ENCODE assay signal across 8 cellular contexts in the genomic region with DNA sequence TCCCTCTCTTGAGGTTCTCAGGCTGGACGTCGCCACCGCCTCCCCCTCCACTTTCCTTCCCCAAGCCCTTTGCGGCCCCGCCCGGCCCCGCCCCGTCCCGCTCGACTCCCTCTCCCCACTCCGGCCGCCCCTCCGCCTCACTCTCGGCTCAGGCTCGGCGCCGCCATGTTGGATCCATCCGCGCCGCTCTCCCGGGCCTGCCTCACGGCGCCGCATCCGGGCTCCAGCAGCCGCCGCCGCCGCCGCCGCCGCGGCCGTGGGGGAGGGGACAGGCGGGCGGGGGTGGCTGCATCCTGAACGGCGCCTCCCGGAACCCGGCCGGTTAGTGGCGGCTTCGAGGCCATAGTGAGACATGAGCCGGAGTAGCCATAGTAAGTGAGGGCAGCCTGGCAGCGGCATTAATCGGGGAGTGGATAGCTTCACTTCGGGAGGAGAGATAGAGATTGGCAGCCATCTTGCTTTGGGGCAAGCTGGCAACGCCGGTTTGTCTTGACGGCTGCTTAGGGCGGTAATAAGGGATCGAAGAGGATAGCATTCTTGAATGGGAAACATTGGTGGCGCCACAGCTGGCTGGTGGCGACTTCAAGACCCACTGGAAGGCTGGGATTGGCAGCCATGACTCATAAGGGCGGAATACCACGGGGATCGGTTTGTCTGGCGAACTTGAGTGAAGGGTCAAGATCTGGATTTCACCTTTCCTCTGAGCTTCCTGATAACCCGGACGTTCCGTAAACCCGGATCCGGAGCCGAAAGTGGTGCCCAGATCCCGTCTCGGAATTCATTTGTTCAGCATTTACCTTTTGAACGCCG. TPM values are rescaled to one million over a fixed set of nuclear protein-coding genes. Genes with fewer than 3 reads are reported as not detected.
DNase-seq lines count a peak whose midpoint lies in the region; ATAC-seq and TF ChIP-seq lines count a peak whose summit lies in the region.

DEDD (minus strand) TSS at position 258 of the 810 bp plus-strand sequence. CDS start 8,205 bp downstream, outside the sequence.

- TF ChIP-seq EP300 in gastroesophageal sphincter (IDR thresholded peaks at IDR 0.05) (no peak), suprapubic skin (IDR thresholded peaks at IDR 0.05) (no peak)

- no peaks in the 10 kb centered on the region for H3K27me3 Mint-ChIP-seq in activated naive CD4-positive, alpha-beta T cell treated with anti-CD3 and anti-CD28 coated beads for 36 hours (ENCODE audit: low read depth)

- H3K36me3 ChIP-seq in gastroesophageal sphincter (peaks cover 0 to 23% of the 10 kb centered on the region in 2 donors), suprapubic skin (peaks cover 14% of the 10 kb centered on the region)

- CTCF ChIA-PET in activated naive CD4-positive, alpha-beta T cell treated with anti-CD3 and anti-CD28 coated beads for 36 hours (lab: Charles Lee) = interaction anchor here (0.6 to 2.4 kb wide), 7 partner anchors 9 to 91 kb away, joined by 3 to 11 read pairs (median 4); partner anchors contain the start of gene PPOX

- H3K27ac Mint-ChIP-seq in activated naive CD4-positive, alpha-beta T cell treated with anti-CD3 and anti-CD28 coated beads for 36 hours = no peak within 1 kb of the TSS

- H3K9me3 ChIP-seq in gastroesophageal sphincter (no peaks in the 10 kb centered on the region), suprapubic skin (no peaks in the 10 kb centered on the region)

- no peaks in the 10 kb centered on the region for H3K9me3 Mint-ChIP-seq in activated naive CD4-positive, alpha-beta T cell treated with anti-CD3 and anti-CD28 coated beads for 36 hours

- peaks cover 27% of the 10 kb centered on the region for H3K36me3 Mint-ChIP-seq in activated naive CD4-positive, alpha-beta T cell treated with anti-CD3 and anti-CD28 coated beads for 36 hours (ENCODE audit: low read depth)

- no peak for TF ChIP-seq CTCF in HFF-Myc (IDR thresholded peaks at IDR 0.05; ENCODE audit: low read depth, low read length, missing control alignments)
- TF ChIP-seq CTCF in gastroesophageal sphincter (IDR thresholded peaks at IDR 0.05) = peak in 2 of 4 experiments; percentile 15 to 18
- TF ChIP-seq CTCF in suprapubic skin (IDR thresholded peaks at IDR 0.05) = no peak

- no peak within 1 kb of the TSS for H3K4me3 Mint-ChIP-seq in activated naive CD4-positive, alpha-beta T cell treated with anti-CD3 and anti-CD28 coated beads for 36 hours

- 0% methylated on average over 6 to 14 of the region's 68 CpGs for WGBS in gastroesophageal sphincter (ENCODE audit: low coverage in 1 of 2), 2 donors
- under 1% methylated on average over 44 of the region's 68 CpGs for WGBS in suprapubic skin

- H3K27me3 ChIP-seq in gastroesophageal sphincter (no peaks in the 10 kb centered on the region), suprapubic skin (no peaks in the 10 kb centered on the region)

- intact Hi-C loops in activated naive CD4-positive, alpha-beta T cell treated with anti-CD3 and anti-CD28 coated beads for 36 hours (cut with micrococcal nuclease) = loop anchor here (1.0 to 10.0 kb wide), 9 partner anchors 13 to 298 kb away; partner anchors contain the start of genes ARHGAP30, NDUFS2, PPOX and UFC1

- H3K4me3 ChIP-seq in HFF-Myc (replicated peaks; ENCODE audit: low read depth, low read length) (peak within 1 kb of the TSS; percentile 84), gastroesophageal sphincter (peak within 1 kb of the TSS; percentile 55 to 76), suprapubic skin (peak within 1 kb of the TSS; percentile 88)

- peak; percentile 51 to 65 for TF ChIP-seq POLR2A in gastroesophageal sphincter (IDR thresholded peaks at IDR 0.05)
- peak in 1 of 2 donors; percentile 61 for TF ChIP-seq POLR2A in suprapubic skin (IDR thresholded peaks at IDR 0.05)

- H3K4me1 Mint-ChIP-seq in activated naive CD4-positive, alpha-beta T cell treated with anti-CD3 and anti-CD28 coated beads for 36 hours (ENCODE audit: low read depth) = peaks cover 44% of the 10 kb centered on the region

- H3K27ac ChIP-seq in gastroesophageal sphincter (peak within 1 kb of the TSS; percentile 76 to 98 (median 95)), suprapubic skin (peak within 1 kb of the TSS; percentile 98)

- DNase-seq in GM04504 (ENCODE audit: low read depth) (peak; percentile 92), HFF-Myc (ENCODE audit: extremely low read depth, low read depth) (peak; percentile 89), NAMALWA (ENCODE audit: low spot score) (peak; percentile 97), SK-N-DZ (ENCODE audit: low spot score) (peak; percentile 99), nucleus accumbens (lab: John Stamatoyannopoulos, UW) (peak; percentile 25 to 98 (median 92)), suprapubic skin (ENCODE audit: low spot score in 2 of 2) (peak; percentile 97)
- peak; percentile 95 for DNase-seq in activated naive CD4-positive, alpha-beta T cell treated with anti-CD3 and anti-CD28 coated beads for 36 hours

- H3K4me1 ChIP-seq in gastroesophageal sphincter (peaks cover 5 to 58% (median 24%) of the 10 kb centered on the region in 3 donors), suprapubic skin (peaks cover 34% of the 10 kb centered on the region)

- peak; percentile 97 for ATAC-seq in gastroesophageal sphincter

RNA-seq across cellular contexts. Expression of gene DEDD, which starts in this region (rescaled TPM):
- polyA plus RNA-seq in SK-N-DZ (2014; cell fraction: cytosol; rRNA removed) = 22.1 and 29.9 TPM in 2 replicates
- polyA plus RNA-seq in SK-N-DZ (2014; cell fraction: nucleus; rRNA removed) = 15.3 and 16.5 TPM in 2 replicates
- total RNA-seq in activated naive CD4-positive, alpha-beta T cell treated with anti-CD3 and anti-CD28 coated beads for 36 hours = 10 to 100 TPM; 29.7 to 34.0 TPM
- total RNA-seq in gastroesophageal sphincter (10 to 100 TPM; 34.2 to 54.4 (median 41.7) TPM), suprapubic skin (10 to 100 TPM; 24.4 to 47.0 (median 36.6) TPM)

Comparison
In these comparisons a context has a peak if more than half of its experiments do, and no peak if none do; other contexts are left out.
1. Peak in every context shown above with its lines: DNase-seq, ATAC-seq, H3K4me3 ChIP-seq and H3K27ac ChIP-seq.